In genomic region chr16:57623251-57624043, GRCh38 we compare ENCODE assay signal across 10 cellular contexts. TPM values are rescaled to one million over a fixed set of nuclear protein-coding genes. Genes with fewer than 3 reads are reported as not detected.
A peak's percentile ranks its signal among the peaks of the same experiment; 100 is the strongest.
DNase-seq lines count a peak whose midpoint lies in the region; ATAC-seq and TF ChIP-seq lines count a peak whose summit lies in the region.
"Had no signal": no experiment of that assay in that cellular context is flagged by ENCODE, and none has a peak within 500 bp of the region (broad histone marks: within the 10 kb centered on the region; RNA-seq: fewer than 3 reads in every experiment).

No MANE protein-coding gene starts in this region.

- POLR2A ChIA-PET in naive thymus-derived CD8-positive, alpha-beta T cell (lab: Charles Lee), result interaction anchor here (0.6 kb wide), 1 partner anchor 129 kb away, joined by 3 read pairs; no protein-coding TSS in a partner anchor

- DNase-seq in C1 segment of cervical spinal cord (lab: John Stamatoyannopoulos, UW), result peak in 11 of 14 donors; percentile 49 to 90 (median 80)
- peak; percentile 84 for DNase-seq in NCI-H2029 (lab: John Stamatoyannopoulos, UW)
- DNase-seq in colonic mucosa, result peak; percentile 73
- peak; percentile 50 to 79 (median 68) for DNase-seq in mucosa of descending colon
- DNase-seq in T-helper 2 cell, result no peak
- DNase-seq in naive thymus-derived CD8-positive, alpha-beta T cell, result no peak
- DNase-seq in cerebellar cortex (ENCODE audit: low spot score), result no peak
- DNase-seq: activated B cell treated with CpG ODN at 0.5 μM for 24 hours had no signal

- peak overlapping the region; percentile 11 for H3K27ac ChIP-seq in colonic mucosa

- H3K36me3 Mint-ChIP-seq in naive thymus-derived CD8-positive, alpha-beta T cell, result no peaks in the 10 kb centered on the region

- H3K27me3 ChIP-seq in colonic mucosa, result no peaks in the 10 kb centered on the region

- no peaks in the 10 kb centered on the region for H3K9me3 ChIP-seq in colonic mucosa
- H3K9me3 ChIP-seq in mucosa of descending colon, result no peaks in the 10 kb centered on the region

- no peak overlapping the region for H3K27ac Mint-ChIP-seq in naive thymus-derived CD8-positive, alpha-beta T cell
- H3K27ac Mint-ChIP-seq: activated B cell treated with CpG ODN at 0.5 μM for 24 hours had no signal

- H3K9me3 Mint-ChIP-seq in naive thymus-derived CD8-positive, alpha-beta T cell, result no peaks in the 10 kb centered on the region
- H3K9me3 Mint-ChIP-seq: activated B cell treated with CpG ODN at 0.5 μM for 24 hours had no signal

- peak overlapping the region in 1 of 2 donors; percentile 13 for H3K9ac ChIP-seq in colonic mucosa (ENCODE audit: low read depth in 2 of 2, low read length in 2 of 2)

- peak; percentile 41 for ATAC-seq in mucosa of descending colon
- no peak for ATAC-seq in HG03469 (IDR thresholded peaks at IDR 0.05; ENCODE audit: unreplicated experiment)
- ATAC-seq in naive thymus-derived CD8-positive, alpha-beta T cell, result no peak

- no peak overlapping the region for H3K4me3 Mint-ChIP-seq in naive thymus-derived CD8-positive, alpha-beta T cell
- H3K4me3 Mint-ChIP-seq: activated B cell treated with CpG ODN at 0.5 μM for 24 hours had no signal

- peaks cover 0 to 5% (median 2%) of the 10 kb centered on the region in 5 donors for H3K27me3 Mint-ChIP-seq in naive thymus-derived CD8-positive, alpha-beta T cell

- intact Hi-C loops in colonic mucosa (cut with DNase I) (no loop called here), mucosa of descending colon (cut with DNase I, micrococcal nuclease) (no loop called here)

- TF ChIP-seq CTCF in colonic mucosa (IDR thresholded peaks at IDR 0.05) (no peak), mucosa of descending colon (IDR thresholded peaks at IDR 0.05) (no peak)

- H3K4me1 ChIP-seq in colonic mucosa, result no peaks in the 10 kb centered on the region
- peaks cover 25% of the 10 kb centered on the region for H3K4me1 ChIP-seq in mucosa of descending colon (ENCODE audit: low read depth)

- H3K36me3 ChIP-seq in colonic mucosa (no peaks in the 10 kb centered on the region), mucosa of descending colon (ENCODE audit: low read depth) (no peaks in the 10 kb centered on the region)

- H3K4me3 ChIP-seq in colonic mucosa, result no peak overlapping the region
- no peak overlapping the region for H3K4me3 ChIP-seq in mucosa of descending colon

- peaks cover 4 to 14% (median 8%) of the 10 kb centered on the region in 4 donors for H3K4me1 Mint-ChIP-seq in naive thymus-derived CD8-positive, alpha-beta T cell

RNA-seq across cellular contexts. Expression of gene ADGRG1, which starts 5.0 kb away (rescaled TPM):
- 100 to 1,000 TPM in 1 of 2 donors, 10 to 100 TPM in 1; 68.9 to 126 TPM for total RNA-seq in colonic mucosa
- 100 to 1,000 TPM in 1 of 3 donors, 10 to 100 TPM in 2; 37.0 to 104 (median 98.4) TPM for total RNA-seq in mucosa of descending colon
- total RNA-seq in naive thymus-derived CD8-positive, alpha-beta T cell, result under 1 TPM; 0.47 to 0.77 TPM
- polyA plus RNA-seq in naive thymus-derived CD8-positive, alpha-beta T cell, result 10 to 100 TPM in 1 of 3 donors, 1 to 10 TPM in 2; 1.3 to 56.5 (median 1.5) TPM

RNA-seq across cellular contexts. Expression of gene ADGRG3, which starts 44.7 kb away (rescaled TPM):
- total RNA-seq in colonic mucosa (under 1 TPM; 0.27 to 0.82 TPM), mucosa of descending colon (1 to 10 TPM in 2 of 3 donors, under 1 TPM in 1; 0.84 to 3.4 (median 1.8) TPM)
- total RNA-seq in naive thymus-derived CD8-positive, alpha-beta T cell, result not detected
- not detected for polyA plus RNA-seq in naive thymus-derived CD8-positive, alpha-beta T cell
- total RNA-seq: activated B cell treated with CpG ODN at 0.5 μM for 24 hours, pulmonary artery endothelial cell had no signal

Comparison
In these comparisons a context has a peak if more than half of its experiments do, and no peak if none do; other contexts are left out.
1. DNase-seq: peak in C1 segment of cervical spinal cord (11 of 14), NCI-H2029 (single experiment), colonic mucosa (single experiment) and mucosa of descending colon (3 of 3); none in T-helper 2 cell (0 of 5), naive thymus-derived CD8-positive, alpha-beta T cell (0 of 10) and cerebellar cortex (single experiment).
2. RNA of gene ADGRG1, which starts 5.0 kb away (total RNA-seq): 68.9 to 126 TPM in colonic mucosa and 37.0 to 104 TPM in mucosa of descending colon; 0.47 to 0.77 TPM in naive thymus-derived CD8-positive, alpha-beta T cell; every median in the first group is over 10 times any median in the second.